Comparison of ENCODE assay signal across 8 cellular contexts in the genomic region with DNA sequence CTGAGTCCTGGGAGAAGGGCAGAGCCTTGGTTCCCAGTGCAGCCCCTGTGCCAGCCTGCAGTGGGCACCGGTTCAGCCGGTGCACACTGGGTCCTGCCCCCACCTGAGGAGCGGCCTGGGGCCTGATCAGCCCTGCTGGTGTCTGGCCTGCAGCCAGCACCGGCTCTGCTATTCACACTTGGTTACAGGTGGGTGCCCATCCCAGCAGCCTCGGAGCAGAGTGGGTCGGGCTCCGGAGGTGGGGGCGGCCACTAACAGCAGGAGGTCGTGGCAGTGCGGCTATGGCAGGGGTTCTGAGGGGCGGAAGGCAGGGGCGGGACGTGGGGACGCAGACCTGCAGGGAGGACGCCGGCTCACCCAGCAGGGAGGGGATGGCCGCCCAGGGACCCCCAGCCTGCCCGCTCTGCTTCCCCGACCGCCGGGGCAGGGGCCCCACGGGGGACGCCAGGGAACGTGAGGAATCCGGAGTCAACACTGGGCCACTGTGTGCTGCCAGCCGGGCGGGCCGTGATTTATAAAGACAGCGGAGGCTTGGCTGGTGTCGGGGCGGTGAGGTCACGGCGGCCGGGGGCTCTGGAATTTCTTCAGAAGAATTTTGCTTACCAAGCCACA.
DNase-seq lines count a peak whose midpoint lies in the region; ATAC-seq and TF ChIP-seq lines count a peak whose summit lies in the region.
"Had no signal": no experiment of that assay in that cellular context is flagged by ENCODE, and none has a peak within 500 bp of the region (broad histone marks: within the 10 kb centered on the region; RNA-seq: fewer than 3 reads in every experiment).

No MANE protein-coding gene starts in this region.

- peak overlapping the region; percentile 37 to 41 for H3K4me3 Mint-ChIP-seq in stimulated activated naive CD8-positive, alpha-beta T cell treated with anti-CD3 and anti-CD28 coated beads, Interleukin-15, amount 100 ng/mL, for 72 hours
- H3K4me3 Mint-ChIP-seq: activated CD4-positive, alpha-beta T cell treated with anti-CD3 and anti-CD28 coated beads, Interleukin-2, amount 10 ng/mL, durations not matched to agents 24 days and 14 days had no signal

- ATAC-seq in stimulated activated naive CD8-positive, alpha-beta T cell treated with anti-CD3 and anti-CD28 coated beads, Interleukin-15, amount 100 ng/mL, for 72 hours: peak; percentile 49
- no peak for ATAC-seq in GM21825 (IDR thresholded peaks at IDR 0.05; ENCODE audit: unreplicated experiment)

- TF ChIP-seq CTCF in HEK293 (tag by site-specific recombination; IDR thresholded peaks at IDR 0.05): no peak
- TF ChIP-seq CTCF in SU-DHL-6 (IDR thresholded peaks at IDR 0.05; ENCODE audit: insufficient read depth, low read length, poor library complexity, severe bottlenecking): no peak

- H2AFZ ChIP-seq in SU-DHL-6 (ENCODE audit: low read depth, low read length, severe bottlenecking): no peak overlapping the region

- H3K27ac Mint-ChIP-seq in stimulated activated naive CD8-positive, alpha-beta T cell treated with anti-CD3 and anti-CD28 coated beads, Interleukin-15, amount 100 ng/mL, for 72 hours: peak overlapping the region; percentile 61 to 88
- H3K27ac Mint-ChIP-seq: activated CD4-positive, alpha-beta T cell treated with anti-CD3 and anti-CD28 coated beads, Interleukin-2, amount 10 ng/mL, durations not matched to agents 24 days and 14 days had no signal

- H3F3A ChIP-seq in SU-DHL-6 (ENCODE audit: insufficient read depth): 0 out of 2 replicates have a peak, but pooled peaks cover 3% of the 10 kb centered on the region

- peak overlapping the region; percentile 10 for H3K4me3 ChIP-seq in HEK293 (ENCODE audit: low read depth, low read length)
- peak overlapping the region; percentile 24 for H3K4me3 ChIP-seq in SU-DHL-6 (ENCODE audit: insufficient read depth, low read length, poor library complexity, severe bottlenecking)

- H3K27ac ChIP-seq in HEK293 (ENCODE audit: extremely low read depth, low read depth, low read length): no peak overlapping the region
- H3K27ac ChIP-seq in SU-DHL-6 (ENCODE audit: low read depth, low read length): peak overlapping the region; percentile 84

- no peaks in the 10 kb centered on the region for H3K79me2 ChIP-seq in SU-DHL-6 (ENCODE audit: insufficient read depth, low read length)

- POLR2A ChIA-PET in HEK293 (lab: Yijun Ruan, JAX): no interaction called here

- no peaks in the 10 kb centered on the region for H3K9me3 Mint-ChIP-seq in stimulated activated naive CD8-positive, alpha-beta T cell treated with anti-CD3 and anti-CD28 coated beads, Interleukin-15, amount 100 ng/mL, for 72 hours
- H3K9me3 Mint-ChIP-seq: activated CD4-positive, alpha-beta T cell treated with anti-CD3 and anti-CD28 coated beads, Interleukin-2, amount 10 ng/mL, durations not matched to agents 24 days and 14 days had no signal

- no peaks in the 10 kb centered on the region for H3K9me2 ChIP-seq in SU-DHL-6 (replicated peaks; ENCODE audit: insufficient read depth, low read length)

- no peaks in the 10 kb centered on the region for H4K20me1 ChIP-seq in SU-DHL-6 (ENCODE audit: low read depth, low read length)

- DNase-seq in iris pigment epithelial cell (ENCODE audit: low read depth): peak; percentile 24
- no peak for DNase-seq in stimulated activated naive CD8-positive, alpha-beta T cell treated with anti-CD3 and anti-CD28 coated beads, Interleukin-15, amount 100 ng/mL, for 72 hours
- DNase-seq in AML-193 (lab: John Stamatoyannopoulos, UW): no peak
- no peak for DNase-seq in NCI-H1694 treated with DMSO at 0.1 percent for 48 hours (lab: John Stamatoyannopoulos, UW)
- DNase-seq: activated CD4-positive, alpha-beta T cell treated with anti-CD3 and anti-CD28 coated beads, Interleukin-2, amount 10 ng/mL, durations not matched to agents 24 days and 14 days had no signal

- H3K9me3 ChIP-seq in HEK293 (ENCODE audit: control insufficient read depth, insufficient read depth, low read depth, low read length) (no peaks in the 10 kb centered on the region), SU-DHL-6 (ENCODE audit: insufficient read depth, low read length) (no peaks in the 10 kb centered on the region)

- peaks cover 27% of the 10 kb centered on the region for H3K4me1 Mint-ChIP-seq in stimulated activated naive CD8-positive, alpha-beta T cell treated with anti-CD3 and anti-CD28 coated beads, Interleukin-15, amount 100 ng/mL, for 72 hours
- H3K4me1 Mint-ChIP-seq: activated CD4-positive, alpha-beta T cell treated with anti-CD3 and anti-CD28 coated beads, Interleukin-2, amount 10 ng/mL, durations not matched to agents 24 days and 14 days had no signal

- peaks cover 52% of the 10 kb centered on the region for H3K27me3 Mint-ChIP-seq in stimulated activated naive CD8-positive, alpha-beta T cell treated with anti-CD3 and anti-CD28 coated beads, Interleukin-15, amount 100 ng/mL, for 72 hours

- no peaks in the 10 kb centered on the region for H3K27me3 ChIP-seq in SU-DHL-6 (ENCODE audit: low read length)

- H3K4me2 ChIP-seq in SU-DHL-6 (ENCODE audit: low read depth, low read length, poor library complexity, severe bottlenecking): peak overlapping the region; percentile 50

- CTCF ChIA-PET in HEK293 (lab: Yijun Ruan, JAX): no interaction called here

- H3K36me3 ChIP-seq in HEK293 (ENCODE audit: control insufficient read depth in 2 of 2, insufficient read depth in 1 of 2, low read length in 2 of 2): peaks cover 0 to 21% of the 10 kb centered on the region in 2 experiments; a peak in 1 of 3 replicates
- no peaks in the 10 kb centered on the region for H3K36me3 ChIP-seq in SU-DHL-6 (ENCODE audit: low read length)

- peaks cover 8% of the 10 kb centered on the region; the same call in 1 of the 2 replicates for H3K4me1 ChIP-seq in HEK293 (ENCODE audit: control insufficient read depth, insufficient read depth, low read length)

- peak overlapping the region; percentile 45 for H3K9ac ChIP-seq in SU-DHL-6 (ENCODE audit: low read length)

TF ChIP-seq in HEK293, 187 proteins besides CTCF, POLR2A, EP300 and RAD21 (continues in another document):
- TF ChIP-seq ZNF155 (tag by site-specific recombination; IDR thresholded peaks at IDR 0.05) (no peak), ZNF48 (tag by site-specific recombination; IDR thresholded peaks at IDR 0.05) (no peak), ZNF776 (tag by site-specific recombination; IDR thresholded peaks at IDR 0.05; ENCODE audit: borderline replicate concordance) (no peak), PRDM2 (tag by site-specific recombination; IDR thresholded peaks at IDR 0.05; ENCODE audit: borderline replicate concordance) (no peak), ZBTB48 (tag by site-specific recombination; IDR thresholded peaks at IDR 0.05) (no peak), KLF7 (tag by site-specific recombination; IDR thresholded peaks at IDR 0.05; ENCODE audit: borderline replicate concordance) (no peak)
